ENCODE assay signal across 19 cellular contexts in genomic region chr2:121068851-121069250, GRCh38.
A peak's percentile ranks its signal among the peaks of the same experiment; 100 is the strongest.
DNase-seq lines count a peak whose midpoint lies in the region; ATAC-seq, FAIRE-seq and TF ChIP-seq lines count a peak whose summit lies in the region.
"Had no signal": no experiment of that assay in that cellular context is flagged by ENCODE, and none has a peak within 500 bp of the region (broad histone marks: within the 10 kb centered on the region; RNA-seq: fewer than 3 reads in every experiment).

No MANE protein-coding gene starts in this region.

- no peak for ATAC-seq in A549
- peak; percentile 19 for ATAC-seq in esophagus mucosa
- no peak for ATAC-seq in GM18870 (IDR thresholded peaks at IDR 0.05; ENCODE audit: unreplicated experiment)
- ATAC-seq in GM18511 (IDR thresholded peaks at IDR 0.05; ENCODE audit: unreplicated experiment): no peak
- ATAC-seq: CD8-positive, alpha-beta T cell had no signal

- DNase-seq in A549 (ENCODE audit: low read depth in 1 of 2, low spot score in 1 of 2) (no peak), DMS79 (lab: John Stamatoyannopoulos, UW) (peak; percentile 9), MV-4-11 (lab: John Stamatoyannopoulos, UW) (no peak)
- DNase-seq: 8988T; AML-193; Caco-2; Calu3; CD4-positive, alpha-beta T cell; CD8-positive, alpha-beta T cell; GF-D8 had no signal

- H3K27ac ChIP-seq in A549: peak overlapping the region; percentile 18 to 92; a peak in 4 of 6 replicates
- H3K27ac ChIP-seq: BLaER1 treated with 17β-estradiol and CSF1 and Interleukin-3, amounts not matched to agents 10 nM and 100 nM; C4-2B had no signal

- H3K4me2 ChIP-seq in A549: no peak overlapping the region
- H3K4me2 ChIP-seq: BLaER1 treated with 17β-estradiol and CSF1 and Interleukin-3, amounts not matched to agents 10 nM and 100 nM had no signal

- 84% methylated on average over 5 of the region's 7 CpGs for WGBS in A549 (ENCODE audit: missing lambda C conversion rate)

- H3K4me3 ChIP-seq in A549: no peak overlapping the region
- H3K4me3 ChIP-seq: BLaER1 treated with 17β-estradiol and CSF1 and Interleukin-3, amounts not matched to agents 10 nM and 100 nM had no signal

- POLR2A ChIA-PET in A549 (lab: Yijun Ruan, JAX): no interaction called here

- peaks cover 14% of the 10 kb centered on the region for H3K4me1 ChIP-seq in A549
- H3K4me1 ChIP-seq: Caco-2 had no signal

- TF ChIP-seq RAD21 in A549 (conservative IDR thresholded peaks at IDR 0.05 in 1 of 2, IDR thresholded peaks at IDR 0.05 in 1 of 2): no peak

- no peak for FAIRE-seq in A549 (lab: Jason Lieb, UNC)
- FAIRE-seq: A204.1, D721Med, G401.6, GM12891 had no signal

- no peak for TF ChIP-seq POLR2A in A549 (IDR thresholded peaks at IDR 0.05; ENCODE audit: low read length)

- no peaks in the 10 kb centered on the region for H3K9me3 ChIP-seq in A549
- H3K9me3 ChIP-seq: BLaER1 treated with 17β-estradiol and CSF1 and Interleukin-3, amounts not matched to agents 10 nM and 100 nM; Caco-2 had no signal

- CTCF ChIA-PET in A549 (lab: Yijun Ruan, JAX): interaction anchor here (1.4 to 26.3 kb wide), 4 partner anchors 8 to 378 kb away, joined by 4 to 858 read pairs (median 6); no protein-coding TSS in a partner anchor

- TF ChIP-seq CTCF in A549 (IDR thresholded peaks at IDR 0.05): no peak

- TF ChIP-seq EP300 in A549 (IDR thresholded peaks at IDR 0.05): no peak

TF ChIP-seq in A549, 52 proteins besides CTCF, POLR2A, EP300 and RAD21:
- TF ChIP-seq JUNB (IDR thresholded peaks at IDR 0.05) (no peak), RFX5 (IDR thresholded peaks at IDR 0.05) (no peak), TFCP2L1 (CRISPR knock-in tag; IDR thresholded peaks at IDR 0.05) (no peak), FOSL2 (IDR thresholded peaks at IDR 0.05) (no peak), FOSL2 (CRISPR knock-in tag; IDR thresholded peaks at IDR 0.05) (no peak)
